In the genomic region with DNA sequence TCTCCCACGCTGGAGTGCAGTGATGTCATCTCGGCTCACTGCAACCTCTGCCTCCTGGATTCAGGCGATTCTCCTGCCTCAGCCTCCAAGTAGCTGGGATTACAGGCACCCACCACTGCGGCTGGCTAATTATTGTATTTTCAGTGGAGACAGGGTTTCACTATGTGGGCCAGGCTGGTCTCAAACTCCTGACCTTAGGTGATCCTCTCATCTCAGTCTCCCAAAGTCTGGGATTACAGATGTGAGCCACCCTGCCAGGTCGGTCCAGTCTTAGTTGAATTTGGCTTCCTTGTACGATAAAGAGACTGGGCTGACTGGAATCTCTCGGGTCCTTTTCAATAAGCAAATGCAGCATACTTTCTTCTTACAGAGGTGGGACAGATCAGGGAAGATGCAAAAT, we compare ENCODE assay signal across 2 cellular contexts.
TF ChIP-seq lines count a peak whose summit lies in the region.

No MANE protein-coding gene starts in this region.

TF ChIP-seq in GM23338, 12 proteins besides CTCF, POLR2A, EP300 and RAD21:
- TF ChIP-seq JUNB (IDR thresholded peaks at IDR 0.05; ENCODE audit: unreplicated experiment) = no peak
- no peak for TF ChIP-seq ZNF114 (CRISPR knock-in tag; IDR thresholded peaks at IDR 0.05)
- TF ChIP-seq, protein P1, sequence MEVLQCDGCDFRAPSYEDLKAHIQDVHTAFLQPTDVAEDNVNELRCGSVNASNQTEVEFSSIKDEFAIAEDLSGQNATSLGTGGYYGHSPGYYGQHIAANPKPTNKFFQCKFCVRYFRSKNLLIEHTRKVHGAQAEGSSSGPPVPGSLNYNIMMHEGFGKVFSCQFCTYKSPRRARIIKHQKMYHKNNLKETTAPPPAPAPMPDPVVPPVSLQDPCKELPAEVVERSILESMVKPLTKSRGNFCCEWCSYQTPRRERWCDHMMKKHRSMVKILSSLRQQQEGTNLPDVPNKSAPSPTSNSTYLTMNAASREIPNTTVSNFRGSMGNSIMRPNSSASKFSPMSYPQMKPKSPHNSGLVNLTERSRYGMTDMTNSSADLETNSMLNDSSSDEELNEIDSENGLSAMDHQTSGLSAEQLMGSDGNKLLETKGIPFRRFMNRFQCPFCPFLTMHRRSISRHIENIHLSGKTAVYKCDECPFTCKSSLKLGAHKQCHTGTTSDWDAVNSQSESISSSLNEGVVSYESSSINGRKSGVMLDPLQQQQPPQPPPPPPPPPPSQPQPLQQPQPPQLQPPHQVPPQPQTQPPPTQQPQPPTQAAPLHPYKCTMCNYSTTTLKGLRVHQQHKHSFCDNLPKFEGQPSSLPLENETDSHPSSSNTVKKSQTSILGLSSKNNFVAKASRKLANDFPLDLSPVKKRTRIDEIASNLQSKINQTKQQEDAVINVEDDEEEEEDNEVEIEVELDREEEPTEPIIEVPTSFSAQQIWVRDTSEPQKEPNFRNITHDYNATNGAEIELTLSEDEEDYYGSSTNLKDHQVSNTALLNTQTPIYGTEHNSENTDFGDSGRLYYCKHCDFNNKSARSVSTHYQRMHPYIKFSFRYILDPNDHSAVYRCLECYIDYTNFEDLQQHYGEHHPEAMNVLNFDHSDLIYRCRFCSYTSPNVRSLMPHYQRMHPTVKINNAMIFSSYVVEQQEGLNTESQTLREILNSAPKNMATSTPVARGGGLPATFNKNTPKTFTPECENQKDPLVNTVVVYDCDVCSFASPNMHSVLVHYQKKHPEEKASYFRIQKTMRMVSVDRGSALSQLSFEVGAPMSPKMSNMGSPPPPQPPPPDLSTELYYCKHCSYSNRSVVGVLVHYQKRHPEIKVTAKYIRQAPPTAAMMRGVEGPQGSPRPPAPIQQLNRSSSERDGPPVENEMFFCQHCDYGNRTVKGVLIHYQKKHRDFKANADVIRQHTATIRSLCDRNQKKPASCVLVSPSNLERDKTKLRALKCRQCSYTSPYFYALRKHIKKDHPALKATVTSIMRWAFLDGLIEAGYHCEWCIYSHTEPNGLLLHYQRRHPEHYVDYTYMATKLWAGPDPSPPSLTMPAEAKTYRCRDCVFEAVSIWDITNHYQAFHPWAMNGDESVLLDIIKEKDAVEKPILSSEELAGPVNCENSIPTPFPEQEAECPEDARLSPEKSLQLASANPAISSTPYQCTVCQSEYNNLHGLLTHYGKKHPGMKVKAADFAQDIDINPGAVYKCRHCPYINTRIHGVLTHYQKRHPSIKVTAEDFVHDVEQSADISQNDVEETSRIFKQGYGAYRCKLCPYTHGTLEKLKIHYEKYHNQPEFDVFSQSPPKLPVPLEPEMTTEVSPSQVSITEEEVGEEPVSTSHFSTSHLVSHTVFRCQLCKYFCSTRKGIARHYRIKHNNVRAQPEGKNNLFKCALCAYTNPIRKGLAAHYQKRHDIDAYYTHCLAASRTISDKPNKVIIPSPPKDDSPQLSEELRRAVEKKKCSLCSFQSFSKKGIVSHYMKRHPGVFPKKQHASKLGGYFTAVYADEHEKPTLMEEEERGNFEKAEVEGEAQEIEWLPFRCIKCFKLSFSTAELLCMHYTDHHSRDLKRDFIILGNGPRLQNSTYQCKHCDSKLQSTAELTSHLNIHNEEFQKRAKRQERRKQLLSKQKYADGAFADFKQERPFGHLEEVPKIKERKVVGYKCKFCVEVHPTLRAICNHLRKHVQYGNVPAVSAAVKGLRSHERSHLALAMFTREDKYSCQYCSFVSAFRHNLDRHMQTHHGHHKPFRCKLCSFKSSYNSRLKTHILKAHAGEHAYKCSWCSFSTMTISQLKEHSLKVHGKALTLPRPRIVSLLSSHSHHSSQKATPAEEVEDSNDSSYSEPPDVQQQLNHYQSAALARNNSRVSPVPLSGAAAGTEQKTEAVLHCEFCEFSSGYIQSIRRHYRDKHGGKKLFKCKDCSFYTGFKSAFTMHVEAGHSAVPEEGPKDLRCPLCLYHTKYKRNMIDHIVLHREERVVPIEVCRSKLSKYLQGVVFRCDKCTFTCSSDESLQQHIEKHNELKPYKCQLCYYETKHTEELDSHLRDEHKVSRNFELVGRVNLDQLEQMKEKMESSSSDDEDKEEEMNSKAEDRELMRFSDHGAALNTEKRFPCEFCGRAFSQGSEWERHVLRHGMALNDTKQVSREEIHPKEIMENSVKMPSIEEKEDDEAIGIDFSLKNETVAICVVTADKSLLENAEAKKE (CRISPR knock-in tag; IDR thresholded peaks at IDR 0.05) = no peak
- TF ChIP-seq, protein P2, sequence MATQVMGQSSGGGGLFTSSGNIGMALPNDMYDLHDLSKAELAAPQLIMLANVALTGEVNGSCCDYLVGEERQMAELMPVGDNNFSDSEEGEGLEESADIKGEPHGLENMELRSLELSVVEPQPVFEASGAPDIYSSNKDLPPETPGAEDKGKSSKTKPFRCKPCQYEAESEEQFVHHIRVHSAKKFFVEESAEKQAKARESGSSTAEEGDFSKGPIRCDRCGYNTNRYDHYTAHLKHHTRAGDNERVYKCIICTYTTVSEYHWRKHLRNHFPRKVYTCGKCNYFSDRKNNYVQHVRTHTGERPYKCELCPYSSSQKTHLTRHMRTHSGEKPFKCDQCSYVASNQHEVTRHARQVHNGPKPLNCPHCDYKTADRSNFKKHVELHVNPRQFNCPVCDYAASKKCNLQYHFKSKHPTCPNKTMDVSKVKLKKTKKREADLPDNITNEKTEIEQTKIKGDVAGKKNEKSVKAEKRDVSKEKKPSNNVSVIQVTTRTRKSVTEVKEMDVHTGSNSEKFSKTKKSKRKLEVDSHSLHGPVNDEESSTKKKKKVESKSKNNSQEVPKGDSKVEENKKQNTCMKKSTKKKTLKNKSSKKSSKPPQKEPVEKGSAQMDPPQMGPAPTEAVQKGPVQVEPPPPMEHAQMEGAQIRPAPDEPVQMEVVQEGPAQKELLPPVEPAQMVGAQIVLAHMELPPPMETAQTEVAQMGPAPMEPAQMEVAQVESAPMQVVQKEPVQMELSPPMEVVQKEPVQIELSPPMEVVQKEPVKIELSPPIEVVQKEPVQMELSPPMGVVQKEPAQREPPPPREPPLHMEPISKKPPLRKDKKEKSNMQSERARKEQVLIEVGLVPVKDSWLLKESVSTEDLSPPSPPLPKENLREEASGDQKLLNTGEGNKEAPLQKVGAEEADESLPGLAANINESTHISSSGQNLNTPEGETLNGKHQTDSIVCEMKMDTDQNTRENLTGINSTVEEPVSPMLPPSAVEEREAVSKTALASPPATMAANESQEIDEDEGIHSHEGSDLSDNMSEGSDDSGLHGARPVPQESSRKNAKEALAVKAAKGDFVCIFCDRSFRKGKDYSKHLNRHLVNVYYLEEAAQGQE (IDR thresholded peaks at IDR 0.05; ENCODE audit: unreplicated experiment) = no peak
- TF ChIP-seq STAT1 (IDR thresholded peaks at IDR 0.05; ENCODE audit: unreplicated experiment) = no peak
TF ChIP-seq in GM23338: peak in this region for 0.

TF ChIP-seq in GM12878, 131 proteins besides CTCF, POLR2A, EP300 and RAD21:
- TF ChIP-seq BMI1 (IDR thresholded peaks at IDR 0.05; ENCODE audit: borderline replicate concordance) (no peak), ZNF217 (IDR thresholded peaks at IDR 0.05) (no peak), RFX5 (IDR thresholded peaks at IDR 0.05; ENCODE audit: low read depth, low read length) (no peak), IKZF1 (conservative IDR thresholded peaks at IDR 0.05) (no peak), EZH2 (IDR thresholded peaks at IDR 0.05; ENCODE audit: borderline replicate concordance, control insufficient read depth, low read depth, low read length) (no peak), TARDBP (IDR thresholded peaks at IDR 0.05; ENCODE audit: borderline replicate concordance) (no peak), ZNF622 (IDR thresholded peaks at IDR 0.05) (no peak), TCF7 (IDR thresholded peaks at IDR 0.05; ENCODE audit: borderline replicate concordance) (no peak)
- TF ChIP-seq, protein P3, sequence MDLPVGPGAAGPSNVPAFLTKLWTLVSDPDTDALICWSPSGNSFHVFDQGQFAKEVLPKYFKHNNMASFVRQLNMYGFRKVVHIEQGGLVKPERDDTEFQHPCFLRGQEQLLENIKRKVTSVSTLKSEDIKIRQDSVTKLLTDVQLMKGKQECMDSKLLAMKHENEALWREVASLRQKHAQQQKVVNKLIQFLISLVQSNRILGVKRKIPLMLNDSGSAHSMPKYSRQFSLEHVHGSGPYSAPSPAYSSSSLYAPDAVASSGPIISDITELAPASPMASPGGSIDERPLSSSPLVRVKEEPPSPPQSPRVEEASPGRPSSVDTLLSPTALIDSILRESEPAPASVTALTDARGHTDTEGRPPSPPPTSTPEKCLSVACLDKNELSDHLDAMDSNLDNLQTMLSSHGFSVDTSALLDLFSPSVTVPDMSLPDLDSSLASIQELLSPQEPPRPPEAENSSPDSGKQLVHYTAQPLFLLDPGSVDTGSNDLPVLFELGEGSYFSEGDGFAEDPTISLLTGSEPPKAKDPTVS (IDR thresholded peaks at IDR 0.05; ENCODE audit: low read depth, low read length) = no peak
- TF ChIP-seq, protein P2 (IDR thresholded peaks at IDR 0.05; ENCODE audit: low read depth, low read length) = no peak
- TF ChIP-seq, protein P4, sequence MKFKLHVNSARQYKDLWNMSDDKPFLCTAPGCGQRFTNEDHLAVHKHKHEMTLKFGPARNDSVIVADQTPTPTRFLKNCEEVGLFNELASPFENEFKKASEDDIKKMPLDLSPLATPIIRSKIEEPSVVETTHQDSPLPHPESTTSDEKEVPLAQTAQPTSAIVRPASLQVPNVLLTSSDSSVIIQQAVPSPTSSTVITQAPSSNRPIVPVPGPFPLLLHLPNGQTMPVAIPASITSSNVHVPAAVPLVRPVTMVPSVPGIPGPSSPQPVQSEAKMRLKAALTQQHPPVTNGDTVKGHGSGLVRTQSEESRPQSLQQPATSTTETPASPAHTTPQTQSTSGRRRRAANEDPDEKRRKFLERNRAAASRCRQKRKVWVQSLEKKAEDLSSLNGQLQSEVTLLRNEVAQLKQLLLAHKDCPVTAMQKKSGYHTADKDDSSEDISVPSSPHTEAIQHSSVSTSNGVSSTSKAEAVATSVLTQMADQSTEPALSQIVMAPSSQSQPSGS (IDR thresholded peaks at IDR 0.05; ENCODE audit: low read length) = no peak
- TF ChIP-seq, protein P5, sequence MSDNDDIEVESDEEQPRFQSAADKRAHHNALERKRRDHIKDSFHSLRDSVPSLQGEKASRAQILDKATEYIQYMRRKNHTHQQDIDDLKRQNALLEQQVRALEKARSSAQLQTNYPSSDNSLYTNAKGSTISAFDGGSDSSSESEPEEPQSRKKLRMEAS (IDR thresholded peaks at IDR 0.05; ENCODE audit: low read depth, low read length) = no peak
- TF ChIP-seq, protein P6, sequence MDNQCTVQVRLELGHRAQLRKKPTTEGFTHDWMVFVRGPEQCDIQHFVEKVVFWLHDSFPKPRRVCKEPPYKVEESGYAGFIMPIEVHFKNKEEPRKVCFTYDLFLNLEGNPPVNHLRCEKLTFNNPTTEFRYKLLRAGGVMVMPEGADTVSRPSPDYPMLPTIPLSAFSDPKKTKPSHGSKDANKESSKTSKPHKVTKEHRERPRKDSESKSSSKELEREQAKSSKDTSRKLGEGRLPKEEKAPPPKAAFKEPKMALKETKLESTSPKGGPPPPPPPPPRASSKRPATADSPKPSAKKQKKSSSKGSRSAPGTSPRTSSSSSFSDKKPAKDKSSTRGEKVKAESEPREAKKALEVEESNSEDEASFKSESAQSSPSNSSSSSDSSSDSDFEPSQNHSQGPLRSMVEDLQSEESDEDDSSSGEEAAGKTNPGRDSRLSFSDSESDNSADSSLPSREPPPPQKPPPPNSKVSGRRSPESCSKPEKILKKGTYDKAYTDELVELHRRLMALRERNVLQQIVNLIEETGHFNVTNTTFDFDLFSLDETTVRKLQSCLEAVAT (IDR thresholded peaks at IDR 0.05) = no peak
- TF ChIP-seq, protein P7, sequence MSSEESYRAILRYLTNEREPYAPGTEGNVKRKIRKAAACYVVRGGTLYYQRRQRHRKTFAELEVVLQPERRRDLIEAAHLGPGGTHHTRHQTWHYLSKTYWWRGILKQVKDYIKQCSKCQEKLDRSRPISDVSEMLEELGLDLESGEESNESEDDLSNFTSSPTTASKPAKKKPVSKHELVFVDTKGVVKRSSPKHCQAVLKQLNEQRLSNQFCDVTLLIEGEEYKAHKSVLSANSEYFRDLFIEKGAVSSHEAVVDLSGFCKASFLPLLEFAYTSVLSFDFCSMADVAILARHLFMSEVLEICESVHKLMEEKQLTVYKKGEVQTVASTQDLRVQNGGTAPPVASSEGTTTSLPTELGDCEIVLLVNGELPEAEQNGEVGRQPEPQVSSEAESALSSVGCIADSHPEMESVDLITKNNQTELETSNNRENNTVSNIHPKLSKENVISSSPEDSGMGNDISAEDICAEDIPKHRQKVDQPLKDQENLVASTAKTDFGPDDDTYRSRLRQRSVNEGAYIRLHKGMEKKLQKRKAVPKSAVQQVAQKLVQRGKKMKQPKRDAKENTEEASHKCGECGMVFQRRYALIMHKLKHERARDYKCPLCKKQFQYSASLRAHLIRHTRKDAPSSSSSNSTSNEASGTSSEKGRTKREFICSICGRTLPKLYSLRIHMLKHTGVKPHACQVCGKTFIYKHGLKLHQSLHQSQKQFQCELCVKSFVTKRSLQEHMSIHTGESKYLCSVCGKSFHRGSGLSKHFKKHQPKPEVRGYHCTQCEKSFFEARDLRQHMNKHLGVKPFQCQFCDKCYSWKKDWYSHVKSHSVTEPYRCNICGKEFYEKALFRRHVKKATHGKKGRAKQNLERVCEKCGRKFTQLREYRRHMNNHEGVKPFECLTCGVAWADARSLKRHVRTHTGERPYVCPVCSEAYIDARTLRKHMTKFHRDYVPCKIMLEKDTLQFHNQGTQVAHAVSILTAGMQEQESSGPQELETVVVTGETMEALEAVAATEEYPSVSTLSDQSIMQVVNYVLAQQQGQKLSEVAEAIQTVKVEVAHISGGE (CRISPR knock-in tag; IDR thresholded peaks at IDR 0.05) = no peak
